Comparison of ENCODE assay signal across 8 cellular contexts in the genomic region with DNA sequence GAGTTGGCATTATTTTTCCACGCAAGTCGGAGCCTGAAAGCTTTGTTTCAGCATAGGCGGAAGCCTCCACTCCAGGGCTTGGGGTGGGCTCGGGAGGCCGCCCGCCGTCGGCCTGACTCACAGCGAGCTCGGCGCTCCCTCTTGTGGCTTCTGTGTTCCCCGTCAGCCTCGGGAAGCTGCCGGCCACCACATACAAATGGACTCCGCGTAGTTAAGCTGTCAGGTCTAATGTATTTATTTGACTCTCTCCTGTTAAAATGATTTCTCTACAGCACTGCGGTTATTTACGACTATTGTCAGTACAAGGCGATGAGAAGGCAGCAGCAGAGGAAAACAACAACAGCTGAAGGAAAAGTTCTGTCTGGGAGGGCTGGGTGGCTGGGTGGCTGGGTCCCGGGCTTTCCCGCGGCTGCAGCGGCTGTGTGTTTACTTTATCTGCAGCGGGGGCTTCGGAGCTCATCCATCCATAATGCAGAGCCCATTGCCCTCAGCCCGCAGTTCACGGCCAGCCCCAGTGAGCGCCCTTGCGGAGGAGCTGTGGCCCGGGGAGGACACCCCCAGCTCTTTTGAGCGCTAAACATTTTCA.
A peak's percentile ranks its signal among the peaks of the same experiment; 100 is the strongest.
DNase-seq lines count a peak whose midpoint lies in the region; ATAC-seq and TF ChIP-seq lines count a peak whose summit lies in the region.

No MANE protein-coding gene starts in this region.

- H3K4me3 ChIP-seq in astrocyte of the cerebellum (ENCODE audit: low read depth, low read length) = peak overlapping the region; percentile 30
- peak overlapping the region; percentile 28; the same call in 1 of the 2 replicates for H3K4me3 ChIP-seq in iPS DF 6.9 (ENCODE audit: low read length)

- H3K27ac ChIP-seq in iPS DF 6.9 (ENCODE audit: low read length) = no peak overlapping the region

- intact Hi-C loops in sciatic nerve (cut with DNase I) = no loop called here

- no peaks in the 10 kb centered on the region for H3K9me3 ChIP-seq in iPS DF 6.9 (ENCODE audit: control insufficient read depth, insufficient read depth, low read length)

- in situ Hi-C loops in astrocyte of the cerebellum (cut with HindIII; ENCODE audit: low sequenced_read_pairs) = no loop called here

- TF ChIP-seq CTCF in astrocyte of the cerebellum (IDR thresholded peaks at IDR 0.05; ENCODE audit: low read depth, low read length, missing control alignments) = peak; percentile 86

- no peaks in the 10 kb centered on the region; the same call in 1 of the 2 replicates for H3K4me1 ChIP-seq in iPS DF 6.9 (ENCODE audit: control insufficient read depth, insufficient read depth, low read length)

- peak; percentile 87 for DNase-seq in AG20443 (ENCODE audit: low spot score)
- DNase-seq in NCI-H226 = peak; percentile 3
- DNase-seq in astrocyte of the cerebellum (ENCODE audit: low read depth) = peak; percentile 53
- no peak for DNase-seq in iPS DF 6.9 (ENCODE audit: low read depth, low spot score)
- peak; percentile 71 for DNase-seq in sciatic nerve (ENCODE audit: low spot score)
- no peak for DNase-seq in stimulated activated naive CD4-positive, alpha-beta T cell (lab: John Stamatoyannopoulos, UW)

- ATAC-seq in GM18867 (IDR thresholded peaks at IDR 0.05; ENCODE audit: unreplicated experiment) (peak; percentile 82), HG03108 (IDR thresholded peaks at IDR 0.05; ENCODE audit: unreplicated experiment) (peak; percentile 76), sciatic nerve (peak; percentile 93)

- WGBS in iPS DF 6.9 (ENCODE audit: insufficient coverage, insufficient read length) = no CpG with 5 or more reads among the region's 31 CpGs

- no peaks in the 10 kb centered on the region for H3K27me3 ChIP-seq in iPS DF 6.9 (ENCODE audit: control insufficient read depth, insufficient read depth, low read length)

- no peaks in the 10 kb centered on the region for H3K36me3 ChIP-seq in iPS DF 6.9 (ENCODE audit: control insufficient read depth, insufficient read depth, low read length)

Comparison
In these comparisons a context has a peak if more than half of its experiments do, and no peak if none do; other contexts are left out.
1. DNase-seq: peak in AG20443 (single experiment), NCI-H226 (single experiment), astrocyte of the cerebellum (single experiment) and sciatic nerve (single experiment); none in iPS DF 6.9 (single experiment) and stimulated activated naive CD4-positive, alpha-beta T cell (0 of 6).
2. Peak in every context shown above with its lines, with median percentiles within 50 percentile points of each other: ATAC-seq.